In genomic region chr6:14747881-14748520, GRCh38 we compare ENCODE assay signal across 1 cellular context.
TF ChIP-seq lines count a peak whose summit lies in the region.

No MANE protein-coding gene starts in this region.

TF ChIP-seq in IMR-90, 13 proteins besides CTCF, POLR2A, EP300 and RAD21 (continued from another document):
- TF ChIP-seq ELK1 (IDR thresholded peaks at IDR 0.05; ENCODE audit: borderline replicate concordance, low read depth, low read length): no peak
- no peak for TF ChIP-seq FOS (IDR thresholded peaks at IDR 0.05; ENCODE audit: low read depth, low read length)
